ENCODE assay signal across 17 cellular contexts in genomic region chr14:66174453-66174891, GRCh38.
A peak's percentile ranks its signal among the peaks of the same experiment; 100 is the strongest.
DNase-seq lines count a peak whose midpoint lies in the region; ATAC-seq and TF ChIP-seq lines count a peak whose summit lies in the region.
"Had no signal": no experiment of that assay in that cellular context is flagged by ENCODE, and none has a peak within 500 bp of the region (broad histone marks: within the 10 kb centered on the region; RNA-seq: fewer than 3 reads in every experiment).

No MANE protein-coding gene starts in this region.

- TF ChIP-seq CTCF in right atrium auricular region (IDR thresholded peaks at IDR 0.05) (no peak), fibroblast of the aortic adventitia (IDR thresholded peaks at IDR 0.05; ENCODE audit: insufficient read depth, low read length) (no peak), SK-N-SH (IDR thresholded peaks at IDR 0.05) (no peak)

- ATAC-seq in Right ventricle myocardium superior (ENCODE audit: poor library complexity) (peak; percentile 82), HG03457 (IDR thresholded peaks at IDR 0.05; ENCODE audit: unreplicated experiment) (no peak), HG02623 (IDR thresholded peaks at IDR 0.05; ENCODE audit: unreplicated experiment) (no peak)
- ATAC-seq: CD8-positive, alpha-beta T cell; HepG2 had no signal

- intact Hi-C loops in Right ventricle myocardium superior (cut with DNase I), result no loop called here

- CTCF ChIA-PET in SK-N-SH (lab: Yijun Ruan, JAX), result no interaction called here

- no peaks in the 10 kb centered on the region for H3K79me2 ChIP-seq in SK-N-SH (ENCODE audit: insufficient read depth)

- DNase-seq in Right ventricle myocardium superior, result no peak
- DNase-seq in right atrium auricular region (ENCODE audit: low spot score), result no peak
- DNase-seq in SJCRH30, result peak; percentile 3 to 15
- DNase-seq in fibroblast of the aortic adventitia (ENCODE audit: low read depth), result peak; percentile 64
- DNase-seq in SK-N-SH, result no peak
- DNase-seq: BE2C; CD8-positive, alpha-beta T cell; H7; NCI-H1105 treated with DMSO at 0.1 percent for 48 hours; NCI-H2029 treated with DMSO at 0.1 percent for 48 hours; NCI-H345; NCI-H748 treated with DMSO at 0.1 percent for 48 hours; SHP77 had no signal

- H3K36me3 ChIP-seq in right atrium auricular region (no peaks in the 10 kb centered on the region), SJCRH30 (no peaks in the 10 kb centered on the region), SK-N-SH (replicated peaks in 1 of 2; ENCODE audit: control insufficient read depth in 1 of 2, insufficient read depth in 2 of 2, low read length in 1 of 2) (no peaks in the 10 kb centered on the region)
- H3K36me3 ChIP-seq: BE2C had no signal

- H3K4me3 ChIP-seq in right atrium auricular region (no peak overlapping the region), SJCRH30 (no peak overlapping the region), fibroblast of the aortic adventitia (ENCODE audit: low read depth, low read length) (no peak overlapping the region), SK-N-SH (ENCODE audit: low read depth in 2 of 2, low read length in 1 of 2) (no peak overlapping the region)

- H3K9ac ChIP-seq in SK-N-SH, result no peak overlapping the region
- H3K9ac ChIP-seq: KMS-11 had no signal

- 6% methylated on average over 1 of the region's 1 CpG for WGBS in SK-N-SH (ENCODE audit: low lambda C conversion rate)

- H3F3A ChIP-seq in SK-N-SH (replicated peaks; ENCODE audit: insufficient read depth), result no peaks in the 10 kb centered on the region

- H3K9me3 ChIP-seq in right atrium auricular region (no peaks in the 10 kb centered on the region), SJCRH30 (replicated peaks) (no peaks in the 10 kb centered on the region), SK-N-SH (0 out of 2 replicates have a peak, but pooled peaks cover 3% of the 10 kb centered on the region)
- H3K9me3 ChIP-seq: BE2C had no signal

- H3K27ac ChIP-seq in right atrium auricular region (no peak overlapping the region), SJCRH30 (no peak overlapping the region), SK-N-SH (ENCODE audit: low read depth in 2 of 2, low read length in 1 of 2) (no peak overlapping the region)
- H3K27ac ChIP-seq: KMS-11 had no signal

- POLR2A ChIA-PET in SK-N-SH (lab: Yijun Ruan, JAX), result no interaction called here

- no peaks in the 10 kb centered on the region for H4K20me1 ChIP-seq in SK-N-SH (ENCODE audit: insufficient read depth)

- H3K27me3 ChIP-seq in right atrium auricular region (no peaks in the 10 kb centered on the region), SJCRH30 (no peaks in the 10 kb centered on the region), SK-N-SH (ENCODE audit: insufficient read depth) (no peaks in the 10 kb centered on the region)

- no peak for TF ChIP-seq EP300 in SK-N-SH (IDR thresholded peaks at IDR 0.05; ENCODE audit: borderline replicate concordance in 1 of 2, low read depth in 1 of 2, low read length in 1 of 2)

- TF ChIP-seq RAD21 in SK-N-SH (IDR thresholded peaks at IDR 0.05; ENCODE audit: low read length), result no peak

- H3K4me1 ChIP-seq in right atrium auricular region (no peaks in the 10 kb centered on the region), SJCRH30 (no peaks in the 10 kb centered on the region), SK-N-SH (ENCODE audit: control insufficient read depth in 1 of 2, insufficient read depth in 2 of 2, low read depth in 1 of 2, low read length in 1 of 2) (no peaks in the 10 kb centered on the region)
- H3K4me1 ChIP-seq: BE2C had no signal

- no peaks in the 10 kb centered on the region for H3K9me2 ChIP-seq in SK-N-SH

- no peak overlapping the region for H3K4me2 ChIP-seq in SK-N-SH
- H3K4me2 ChIP-seq: KMS-11 had no signal

- no peak overlapping the region for H2AFZ ChIP-seq in SK-N-SH (ENCODE audit: low read depth)

TF ChIP-seq in SK-N-SH, 30 proteins besides CTCF, POLR2A, EP300 and RAD21:
- TF ChIP-seq GABPA (IDR thresholded peaks at IDR 0.05; ENCODE audit: low read depth) (no peak), ZBTB33 (IDR thresholded peaks at IDR 0.05; ENCODE audit: borderline replicate concordance, low read depth) (no peak), FOXJ3 (CRISPR knock-in tag; IDR thresholded peaks at IDR 0.05) (no peak), FOSL2 (IDR thresholded peaks at IDR 0.05; ENCODE audit: borderline replicate concordance, low read depth) (no peak), JUND (IDR thresholded peaks at IDR 0.05) (no peak), MXI1 (IDR thresholded peaks at IDR 0.05; ENCODE audit: low read depth, low read length) (no peak), TEAD4 (IDR thresholded peaks at IDR 0.05; ENCODE audit: borderline replicate concordance, insufficient read depth) (no peak), IRF3 (IDR thresholded peaks at IDR 0.05; ENCODE audit: low read depth, low read length) (no peak), MEF2A (IDR thresholded peaks at IDR 0.05; ENCODE audit: borderline replicate concordance, low read depth) (no peak), GATA2 (CRISPR knock-in tag; IDR thresholded peaks at IDR 0.05) (no peak), RCOR1 (IDR thresholded peaks at IDR 0.05; ENCODE audit: low read length) (no peak), USF1 (IDR thresholded peaks at IDR 0.05; ENCODE audit: borderline replicate concordance, low read depth) (no peak), TAF1 (IDR thresholded peaks at IDR 0.05; ENCODE audit: borderline replicate concordance, low read depth, low read length) (no peak), MAX (IDR thresholded peaks at IDR 0.05; ENCODE audit: low read depth) (no peak), ELF1 (IDR thresholded peaks at IDR 0.05) (no peak), SMC3 (IDR thresholded peaks at IDR 0.05; ENCODE audit: low read depth, low read length) (no peak), TCF12 (IDR thresholded peaks at IDR 0.05) (no peak), NRF1 (IDR thresholded peaks at IDR 0.05; ENCODE audit: low read depth, low read length) (no peak), EZH2phosphoT487 (IDR thresholded peaks at IDR 0.05; ENCODE audit: borderline replicate concordance, low read depth) (no peak)
TF ChIP-seq in SK-N-SH: peak in this region for 0.

Comparison
In these comparisons a context has a peak if more than half of its experiments do, and no peak if none do; other contexts are left out.
1. DNase-seq: peak in SJCRH30 (2 of 2) and fibroblast of the aortic adventitia (single experiment); none in Right ventricle myocardium superior (single experiment), right atrium auricular region (single experiment) and SK-N-SH (single experiment).